8 cellular contexts compared by ENCODE assay signal in the genomic region with DNA sequence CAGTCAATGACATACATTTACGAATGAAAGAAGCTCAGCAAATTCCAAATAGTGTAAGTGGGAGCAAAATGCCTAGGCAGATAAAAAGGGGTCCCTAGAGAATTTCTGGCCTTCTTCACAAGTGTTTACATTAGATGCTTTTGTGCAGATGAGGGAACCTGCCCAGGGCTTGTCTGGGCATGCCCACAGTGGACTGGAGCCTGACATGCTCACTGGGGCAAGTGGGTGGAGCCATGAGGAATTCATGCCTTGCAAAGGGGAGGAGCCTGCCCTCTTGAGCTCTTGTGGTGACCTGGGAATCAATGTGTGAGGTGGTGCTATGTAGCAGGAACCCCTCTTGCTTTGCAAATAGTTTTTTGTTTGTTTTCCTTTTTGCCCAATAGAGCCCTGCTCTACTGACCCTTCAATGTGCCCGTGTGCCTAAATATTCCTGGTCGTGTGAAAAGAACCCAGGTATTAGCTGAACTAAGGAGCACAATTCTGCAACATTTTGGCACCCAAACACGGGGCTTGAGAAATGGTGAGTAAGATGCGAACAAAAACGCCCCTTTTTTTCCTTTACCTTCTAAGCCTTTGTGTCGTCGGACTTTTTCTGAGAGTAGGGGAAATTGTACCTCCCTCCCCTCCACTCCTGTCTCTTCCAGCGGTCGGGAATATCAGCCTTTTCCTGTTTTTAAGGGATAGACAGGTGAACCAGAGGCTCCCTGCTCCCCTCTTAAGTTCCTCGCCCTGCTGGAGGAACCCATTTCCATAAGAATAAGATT.
DNase-seq lines count a peak whose midpoint lies in the region; TF ChIP-seq lines count a peak whose summit lies in the region.

No MANE protein-coding gene starts in this region.

- H3K14ac ChIP-seq in H9 (ENCODE audit: insufficient read depth, low read length) = peak overlapping the region; percentile 47; the same call in 1 of the 2 replicates

- intact Hi-C loops in CD14-positive monocyte (cut with micrococcal nuclease) = no loop called here

- DNase-seq in T-helper 1 cell (no peak), H9 (peak; percentile 97), MV-4-11 (lab: John Stamatoyannopoulos, UW) (peak; percentile 94), ecto neural progenitor cell (ENCODE audit: low spot score) (peak; percentile 85), CD14-positive monocyte (ENCODE audit: low spot score) (no peak), dedifferentiated amniotic fluid mesenchymal stem cell (ENCODE audit: extremely low spot score) (no peak)
- no peak for DNase-seq in stimulated activated naive CD4-positive, alpha-beta T cell (lab: John Stamatoyannopoulos, UW)

- TF ChIP-seq CTCF in H9 (conservative IDR thresholded peaks at IDR 0.05) = no peak
- TF ChIP-seq CTCF in CD14-positive monocyte (IDR thresholded peaks at IDR 0.05) = no peak

- H3K9me3 ChIP-seq in H9 (ENCODE audit: control insufficient read depth, low read depth, low read length) = peaks cover 24% of the 10 kb centered on the region

- H3K27ac Mint-ChIP-seq in T-helper 1 cell treated with Interleukin-12 subunit alpha and Interleukin-12 subunit beta and Interleukin-4 antibody, amounts not matched to agents 30 μg/mL and 1 μg/mL, for 36 hours = no peak overlapping the region
- H3K27ac Mint-ChIP-seq in H9 = peak overlapping the region; percentile 94 to 99 (median 97); a peak in 6 of 7 replicates
- H3K27ac Mint-ChIP-seq in CD14-positive monocyte = no peak overlapping the region

- H3T11ph ChIP-seq in H9 (ENCODE audit: low read length) = peak overlapping the region; percentile 89

- peaks cover 15% of the 10 kb centered on the region; the same call in 1 of the 2 replicates for H3K79me2 ChIP-seq in H9 (ENCODE audit: insufficient read depth, low read length)

- H2BK5ac ChIP-seq in H9 (ENCODE audit: insufficient read length, low read length) = no peak overlapping the region

- no peak overlapping the region for H2BK15ac ChIP-seq in H9 (ENCODE audit: low read depth, low read length)

- no peak overlapping the region for H3K56ac ChIP-seq in H9 (ENCODE audit: insufficient read length, low read depth, low read length)

- no peaks in the 10 kb centered on the region for H4K20me1 ChIP-seq in H9 (ENCODE audit: control insufficient read depth, insufficient read depth, insufficient read length)

- no CpG with 5 or more reads among the region's 11 CpGs for WGBS in H9 (ENCODE audit: extremely low coverage, insufficient read length, low lambda C conversion rate)

- no peaks in the 10 kb centered on the region for H3K79me1 ChIP-seq in H9 (ENCODE audit: insufficient read depth, low read depth, low read length, poor library complexity, severe bottlenecking)

- peak overlapping the region; percentile 85 for H3K18ac ChIP-seq in H9 (ENCODE audit: insufficient read length, low read depth, low read length)

- no peak overlapping the region for H2AK5ac ChIP-seq in H9 (ENCODE audit: insufficient read length, low read length)

- no peaks in the 10 kb centered on the region for H3K23me2 ChIP-seq in H9 (ENCODE audit: insufficient read length, low read depth, low read length, poor library complexity, severe bottlenecking)

- H3K9me3 Mint-ChIP-seq in T-helper 1 cell treated with Interleukin-12 subunit alpha and Interleukin-12 subunit beta and Interleukin-4 antibody, amounts not matched to agents 30 μg/mL and 1 μg/mL, for 36 hours = peaks cover 13% of the 10 kb centered on the region
- peaks cover 23 to 31% of the 10 kb centered on the region in 2 experiments for H3K9me3 Mint-ChIP-seq in H9
- peaks cover 0 to 15% (median 7%) of the 10 kb centered on the region in 7 donors for H3K9me3 Mint-ChIP-seq in CD14-positive monocyte

- H3K4me3 Mint-ChIP-seq in T-helper 1 cell treated with Interleukin-12 subunit alpha and Interleukin-12 subunit beta and Interleukin-4 antibody, amounts not matched to agents 30 μg/mL and 1 μg/mL, for 36 hours = peak overlapping the region; percentile 42
- H3K4me3 Mint-ChIP-seq in H9 (peak overlapping the region; percentile 47 to 96; a peak in 3 of 5 replicates), CD14-positive monocyte (no peak overlapping the region)

- H3K9ac ChIP-seq in H9 (ENCODE audit: extremely low read depth, insufficient read length, low read length) = peak overlapping the region; percentile 73

- H3K36me3 Mint-ChIP-seq in T-helper 1 cell treated with Interleukin-12 subunit alpha and Interleukin-12 subunit beta and Interleukin-4 antibody, amounts not matched to agents 30 μg/mL and 1 μg/mL, for 36 hours (ENCODE audit: low read depth) = peaks cover 2% of the 10 kb centered on the region
- H3K36me3 Mint-ChIP-seq in H9 (ENCODE audit: insufficient read depth in 1 of 3, low read depth in 3 of 3) (peaks cover 23 to 48% (median 32%) of the 10 kb centered on the region in 3 experiments), CD14-positive monocyte (no peaks in the 10 kb centered on the region)

- H3K4me1 ChIP-seq in H9 (ENCODE audit: insufficient read depth, low read length) = no peaks in the 10 kb centered on the region

- H4K91ac ChIP-seq in H9 (ENCODE audit: insufficient read length, low read depth, low read length) = no peak overlapping the region

- no peak overlapping the region for H2BK120ac ChIP-seq in H9 (ENCODE audit: low read depth, low read length, poor library complexity, severe bottlenecking)

- peak overlapping the region; percentile 56 for H3K4me2 ChIP-seq in H9 (ENCODE audit: insufficient read depth, insufficient read length, low read length)

- peak overlapping the region; percentile 57 for H3K27ac ChIP-seq in H9 (ENCODE audit: insufficient read length, low read depth, low read length)

- H4K8ac ChIP-seq in H9 (replicated peaks; ENCODE audit: insufficient read length, low read depth, low read length) = no peak overlapping the region

- no peaks in the 10 kb centered on the region for H3K27me3 ChIP-seq in H9 (ENCODE audit: insufficient read depth, low read length)

- H2AFZ ChIP-seq in H9 (ENCODE audit: low read length) = no peak overlapping the region

- no peak overlapping the region for H2BK20ac ChIP-seq in H9 (ENCODE audit: low read depth, low read length, poor library complexity, severe bottlenecking)

- peak overlapping the region; percentile 21; the same call in 1 of the 2 replicates for H3K4ac ChIP-seq in H9 (ENCODE audit: low read depth, low read length)

- H3K23ac ChIP-seq in H9 (ENCODE audit: insufficient read length, low read depth, low read length) = no peak overlapping the region

- no peaks in the 10 kb centered on the region for H3K4me1 Mint-ChIP-seq in T-helper 1 cell treated with Interleukin-12 subunit alpha and Interleukin-12 subunit beta and Interleukin-4 antibody, amounts not matched to agents 30 μg/mL and 1 μg/mL, for 36 hours (ENCODE audit: low read depth)
- peaks cover 11 to 21% of the 10 kb centered on the region in 2 experiments for H3K4me1 Mint-ChIP-seq in H9
- H3K4me1 Mint-ChIP-seq in CD14-positive monocyte = no peaks in the 10 kb centered on the region

- no peak overlapping the region for H2BK12ac ChIP-seq in H9 (ENCODE audit: insufficient read length, low read depth, low read length)

- no peak overlapping the region for H4K5ac ChIP-seq in H9 (ENCODE audit: insufficient read length, low read depth, low read length)

- no peaks in the 10 kb centered on the region for H3K27me3 Mint-ChIP-seq in T-helper 1 cell treated with Interleukin-12 subunit alpha and Interleukin-12 subunit beta and Interleukin-4 antibody, amounts not matched to agents 30 μg/mL and 1 μg/mL, for 36 hours (ENCODE audit: low read depth)
- no peaks in the 10 kb centered on the region; the same call in 1 of the 2 replicates for H3K27me3 Mint-ChIP-seq in H9 (ENCODE audit: low read depth)
- no peaks in the 10 kb centered on the region for H3K27me3 Mint-ChIP-seq in CD14-positive monocyte (ENCODE audit: low read depth in 3 of 3)

Comparison
In these comparisons a context has a peak if more than half of its experiments do, and no peak if none do; other contexts are left out.
1. H3K27ac Mint-ChIP-seq: peak in H9 (3 of 3); none in T-helper 1 cell treated with Interleukin-12 subunit alpha and Interleukin-12 subunit beta and Interleukin-4 antibody, amounts not matched to agents 30 μg/mL and 1 μg/mL, for 36 hours (single experiment) and CD14-positive monocyte (0 of 7).
2. H3K4me3 Mint-ChIP-seq: peak in T-helper 1 cell treated with Interleukin-12 subunit alpha and Interleukin-12 subunit beta and Interleukin-4 antibody, amounts not matched to agents 30 μg/mL and 1 μg/mL, for 36 hours (single experiment) and H9 (2 of 2); none in CD14-positive monocyte (0 of 2).
3. DNase-seq: peak in H9 (single experiment), MV-4-11 (single experiment) and ecto neural progenitor cell (single experiment); none in T-helper 1 cell (0 of 5), stimulated activated naive CD4-positive, alpha-beta T cell (0 of 6), CD14-positive monocyte (single experiment) and dedifferentiated amniotic fluid mesenchymal stem cell (single experiment).